ENCODE assay signal across 8 cellular contexts in the genomic region with DNA sequence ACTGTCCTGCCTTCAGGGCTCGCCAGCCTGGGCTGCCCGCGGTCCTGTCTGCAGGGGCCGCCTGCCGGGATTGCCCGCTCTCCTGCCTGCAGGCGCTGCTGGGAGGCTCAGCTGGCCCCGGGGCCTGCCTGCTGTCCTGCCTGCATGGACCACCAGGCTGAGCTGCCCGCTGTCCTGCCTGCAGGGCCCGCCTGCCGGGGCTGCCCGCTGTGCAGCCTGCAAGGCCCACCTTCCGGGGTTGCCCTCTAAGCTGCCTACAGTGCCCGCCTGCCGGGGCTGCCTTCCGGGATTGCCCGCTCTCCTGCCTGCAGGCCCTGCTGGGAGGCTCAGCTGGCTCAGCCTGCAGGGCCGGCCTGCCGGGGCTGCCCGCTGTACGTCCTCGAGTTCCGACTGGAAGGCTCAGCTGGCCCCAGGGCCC.
DNase-seq lines count a peak whose midpoint lies in the region; ATAC-seq lines count a peak whose summit lies in the region.

No MANE protein-coding gene starts in this region.

- peak; percentile 43 for ATAC-seq in GM21381 (IDR thresholded peaks at IDR 0.05; ENCODE audit: unreplicated experiment)
- ATAC-seq in central memory CD8-positive, alpha-beta T cell (replicated peaks; ENCODE audit: extremely low read depth, poor library complexity, severe bottlenecking), result peak; percentile 41
- peak; percentile 67 for ATAC-seq in sciatic nerve
- no peak for ATAC-seq in GM19324 (IDR thresholded peaks at IDR 0.05; ENCODE audit: low FRiP score, unreplicated experiment)
- ATAC-seq in GM19467 (IDR thresholded peaks at IDR 0.05; ENCODE audit: unreplicated experiment), result no peak

- H3K4me1 Mint-ChIP-seq in central memory CD8-positive, alpha-beta T cell, result peaks cover 8% of the 10 kb centered on the region

- intact Hi-C loops in sciatic nerve (cut with DNase I), result loop anchor here (10.0 kb wide), 1 partner anchor 1214 kb away; no protein-coding TSS in a partner anchor

- peaks cover 25% of the 10 kb centered on the region for H3K9me3 Mint-ChIP-seq in central memory CD8-positive, alpha-beta T cell

- peak; percentile 37 for DNase-seq in RPMI8226
- peak in 1 of 2 donors; percentile 33 for DNase-seq in central memory CD8-positive, alpha-beta T cell (ENCODE audit: low spot score in 2 of 2)
- peak; percentile 57 for DNase-seq in sciatic nerve (ENCODE audit: low spot score)
- no peak for DNase-seq in iPS-NIHi11 (ENCODE audit: low spot score)
- DNase-seq in KBM-7, result no peak

- peaks cover 4% of the 10 kb centered on the region for H3K36me3 Mint-ChIP-seq in central memory CD8-positive, alpha-beta T cell (ENCODE audit: insufficient read depth)

- in situ Hi-C loops in KBM-7 (cut with MboI; ENCODE audit: low pct_unique_long_range_greater_than_20kb, low sequenced_read_pairs), result no loop called here

- no peaks in the 10 kb centered on the region for H3K27me3 Mint-ChIP-seq in central memory CD8-positive, alpha-beta T cell

- H3K27ac Mint-ChIP-seq in central memory CD8-positive, alpha-beta T cell (ENCODE audit: low read depth), result no peak overlapping the region

- peak overlapping the region; percentile 72 for H3K4me3 Mint-ChIP-seq in central memory CD8-positive, alpha-beta T cell

Comparison
In these comparisons a context has a peak if more than half of its experiments do, and no peak if none do; other contexts are left out.
1. ATAC-seq: peak in GM21381 (single experiment), central memory CD8-positive, alpha-beta T cell (single experiment) and sciatic nerve (single experiment); none in GM19324 (single experiment) and GM19467 (single experiment).
2. DNase-seq: peak in RPMI8226 (single experiment) and sciatic nerve (single experiment); none in iPS-NIHi11 (single experiment) and KBM-7 (single experiment).